8 cellular contexts compared by ENCODE assay signal in genomic region chr3:157081681-157082210, GRCh38.
DNase-seq lines count a peak whose midpoint lies in the region; ATAC-seq, FAIRE-seq and TF ChIP-seq lines count a peak whose summit lies in the region.

No MANE protein-coding gene starts in this region.

- TF ChIP-seq RAD21 in A549 (conservative IDR thresholded peaks at IDR 0.05 in 1 of 2, IDR thresholded peaks at IDR 0.05 in 1 of 2) = peak; percentile 98

- peak; percentile 85 to 91 for DNase-seq in A549 (ENCODE audit: low read depth in 1 of 2, low spot score in 1 of 2)
- peak; percentile 54 for DNase-seq in GM19239 (ENCODE audit: insufficient read length, low spot score)
- DNase-seq in activated CD4-positive, alpha-beta T cell treated with anti-CD3 and anti-CD28 coated beads for 1 hour = peak; percentile 71
- peak; percentile 92 for DNase-seq in dermis blood vessel endothelial cell
- DNase-seq in medulla oblongata (ENCODE audit: extremely low spot score) = peak; percentile 95
- peak; percentile 82 for DNase-seq in stimulated activated CD8-positive, alpha-beta memory T cell treated with anti-CD3 and anti-CD28 coated beads, Interleukin-15, amount 100 ng/mL, for 1 hour (ENCODE audit: low read depth)
- DNase-seq in stimulated activated naive CD4-positive, alpha-beta T cell (lab: John Stamatoyannopoulos, UW) = no peak

- ATAC-seq in A549 (peak; percentile 98 to 99), HG03432 (IDR thresholded peaks at IDR 0.05; ENCODE audit: unreplicated experiment) (peak; percentile 86)

- H3K27ac ChIP-seq in A549 = peak overlapping the region; percentile 49 to 72; a peak in 5 of 6 replicates

- no peaks in the 10 kb centered on the region for H3K9me3 ChIP-seq in A549

- no peak overlapping the region for H3K4me3 ChIP-seq in A549

- CTCF ChIA-PET in A549 (lab: Yijun Ruan, JAX) = interaction anchor here (0.7 to 9.1 kb wide), 44 partner anchors 7 to 1720 kb away, joined by 3 to 96 read pairs (median 4); partner anchors contain the start of gene TIPARP

- peaks cover 7% of the 10 kb centered on the region; the same call in 1 of the 3 replicates for H3K4me1 ChIP-seq in A549

- no peak for FAIRE-seq in A549 (lab: Jason Lieb, UNC)
- peak; percentile 92 for FAIRE-seq in GM19239 (lab: Jason Lieb, UNC)

- POLR2A ChIA-PET in A549 (lab: Yijun Ruan, JAX) = interaction anchor here (0.8 to 1.4 kb wide), 3 partner anchors 79 to 408 kb away, joined by 3 to 4 read pairs (median 3); partner anchors contain the start of gene TIPARP

- peak overlapping the region; percentile 60 for H3K4me2 ChIP-seq in A549

- TF ChIP-seq POLR2A in A549 (IDR thresholded peaks at IDR 0.05; ENCODE audit: low read length) = no peak

- no peak for TF ChIP-seq EP300 in A549 (IDR thresholded peaks at IDR 0.05)

- peak; percentile 90 for TF ChIP-seq CTCF in A549 (IDR thresholded peaks at IDR 0.05)

- WGBS in A549 (ENCODE audit: missing lambda C conversion rate) = 9% methylated on average over 10 of the region's 14 CpGs

TF ChIP-seq in A549, 52 proteins besides CTCF, POLR2A, EP300 and RAD21:
- peak; percentile 62 for TF ChIP-seq MAX (IDR thresholded peaks at IDR 0.05)
- TF ChIP-seq SMC3 (IDR thresholded peaks at IDR 0.05) = peak; percentile 97
- no peak for TF ChIP-seq PBX3 (IDR thresholded peaks at IDR 0.05)
- no peak; the same call in 1 of the 2 replicates for TF ChIP-seq FOSL2 (IDR thresholded peaks at IDR 0.05)
- peak; percentile 62 for TF ChIP-seq FOSL2 (CRISPR knock-in tag; IDR thresholded peaks at IDR 0.05)
- no peak; the same call in 1 of the 2 replicates for TF ChIP-seq ESRRA (IDR thresholded peaks at IDR 0.05; ENCODE audit: borderline replicate concordance, low read length)
- no peak for TF ChIP-seq CBX2 (IDR thresholded peaks at IDR 0.05; ENCODE audit: borderline replicate concordance, low read depth)
- no peak for TF ChIP-seq ZC3H11A (IDR thresholded peaks at IDR 0.05)
- no peak for TF ChIP-seq BCL3 (IDR thresholded peaks at IDR 0.05)
- no peak for TF ChIP-seq RFX5 (IDR thresholded peaks at IDR 0.05)
- no peak for TF ChIP-seq USF2 (IDR thresholded peaks at IDR 0.05)
- no peak for TF ChIP-seq MAFK (IDR thresholded peaks at IDR 0.05; ENCODE audit: partially characterized antibody)

Comparison
In these comparisons a context has a peak if more than half of its experiments do, and no peak if none do; other contexts are left out.
1. DNase-seq: peak in A549 (2 of 2), GM19239 (single experiment), activated CD4-positive, alpha-beta T cell treated with anti-CD3 and anti-CD28 coated beads for 1 hour (single experiment), dermis blood vessel endothelial cell (single experiment), medulla oblongata (single experiment) and stimulated activated CD8-positive, alpha-beta memory T cell treated with anti-CD3 and anti-CD28 coated beads, Interleukin-15, amount 100 ng/mL, for 1 hour (single experiment); none in stimulated activated naive CD4-positive, alpha-beta T cell (0 of 6).